In genomic region chr3:15157441-15157840, GRCh38 we compare ENCODE assay signal across 3 cellular contexts.
TF ChIP-seq lines count a peak whose summit lies in the region.

No MANE protein-coding gene starts in this region.

TF ChIP-seq in HepG2, 621 proteins besides CTCF, POLR2A, EP300 and RAD21:
- TF ChIP-seq RBAK (CRISPR knock-in tag; IDR thresholded peaks at IDR 0.05): peak; percentile 90
- TF ChIP-seq ZNF646 (CRISPR knock-in tag; IDR thresholded peaks at IDR 0.05): no peak
- TF ChIP-seq ZNF276 (CRISPR knock-in tag; IDR thresholded peaks at IDR 0.05; ENCODE audit: low read depth): no peak

TF ChIP-seq in HEK293, 187 proteins besides CTCF, POLR2A, EP300 and RAD21:
- TF ChIP-seq, protein P1, sequence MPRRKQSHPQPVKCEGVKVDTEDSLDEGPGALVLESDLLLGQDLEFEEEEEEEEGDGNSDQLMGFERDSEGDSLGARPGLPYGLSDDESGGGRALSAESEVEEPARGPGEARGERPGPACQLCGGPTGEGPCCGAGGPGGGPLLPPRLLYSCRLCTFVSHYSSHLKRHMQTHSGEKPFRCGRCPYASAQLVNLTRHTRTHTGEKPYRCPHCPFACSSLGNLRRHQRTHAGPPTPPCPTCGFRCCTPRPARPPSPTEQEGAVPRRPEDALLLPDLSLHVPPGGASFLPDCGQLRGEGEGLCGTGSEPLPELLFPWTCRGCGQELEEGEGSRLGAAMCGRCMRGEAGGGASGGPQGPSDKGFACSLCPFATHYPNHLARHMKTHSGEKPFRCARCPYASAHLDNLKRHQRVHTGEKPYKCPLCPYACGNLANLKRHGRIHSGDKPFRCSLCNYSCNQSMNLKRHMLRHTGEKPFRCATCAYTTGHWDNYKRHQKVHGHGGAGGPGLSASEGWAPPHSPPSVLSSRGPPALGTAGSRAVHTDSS (tag by site-specific recombination; IDR thresholded peaks at IDR 0.05): no peak
- TF ChIP-seq ZNF366 (tag by site-specific recombination; conservative IDR thresholded peaks at IDR 0.05): no peak
- TF ChIP-seq ZNF175 (tag by site-specific recombination; IDR thresholded peaks at IDR 0.05): no peak
- no peak for TF ChIP-seq PATZ1 (tag by site-specific recombination; IDR thresholded peaks at IDR 0.05)
- TF ChIP-seq RBAK (tag by site-specific recombination; IDR thresholded peaks at IDR 0.05): peak; percentile 90
- TF ChIP-seq ZNF600 (tag by site-specific recombination; IDR thresholded peaks at IDR 0.05): no peak

TF ChIP-seq in K562, 482 proteins besides CTCF, POLR2A, EP300 and RAD21:
- 0 out of 4 replicates have a peak, but pooled peaks of 1 of the 2 experiments have one; percentile 13 for TF ChIP-seq TRIM24 (IDR thresholded peaks at IDR 0.05)
- peak; percentile 53 for TF ChIP-seq RBM25 (IDR thresholded peaks at IDR 0.05; ENCODE audit: low read depth, low read length, severe bottlenecking)
- no peak for TF ChIP-seq CHD7 (IDR thresholded peaks at IDR 0.05; ENCODE audit: low read depth, low read length)
